ENCODE assay signal across 9 cellular contexts in genomic region chr14:81400202-81400678, GRCh38. TPM values are rescaled to one million over a fixed set of nuclear protein-coding genes. Genes with fewer than 3 reads are reported as not detected.
DNase-seq lines count a peak whose midpoint lies in the region; ATAC-seq and TF ChIP-seq lines count a peak whose summit lies in the region.
"Had no signal": no experiment of that assay in that cellular context is flagged by ENCODE, and none has a peak within 500 bp of the region (broad histone marks: within the 10 kb centered on the region; RNA-seq: fewer than 3 reads in every experiment).

Gene STON2 (minus strand): TSS chr14:81400324. CDS start chr14:81398382, 1,942 bp downstream.

- H3K4me1 ChIP-seq in mesenchymal stem cell (ENCODE audit: control insufficient read depth, insufficient read depth, low read depth, low read length), result peaks cover 2% of the 10 kb centered on the region
- H3K4me1 ChIP-seq: BLaER1 had no signal

- no peak within 1 kb of the TSS for H3K4ac ChIP-seq in mesenchymal stem cell (ENCODE audit: low read depth in 1 of 2, low read length in 2 of 2)

- DNase-seq in activated CD4-positive, CD25-positive, alpha-beta regulatory T cell treated with anti-CD3 and anti-CD28 coated beads, Interleukin-2, amount 50 U/mL, for 72 hours, result no peak
- DNase-seq in NCI-H2171 (lab: John Stamatoyannopoulos, UW) (peak; percentile 85), brain microvascular endothelial cell (peak; percentile 9), mesenchymal stem cell (no peak), NCI-H1930 (lab: John Stamatoyannopoulos, UW) (no peak)

- no peak within 1 kb of the TSS for H2AFZ ChIP-seq in mesenchymal stem cell (ENCODE audit: low read depth, low read length)

- H3K18ac ChIP-seq in mesenchymal stem cell (ENCODE audit: low read depth in 1 of 2, low read length in 2 of 2), result no peak within 1 kb of the TSS

- H3K27ac ChIP-seq in brain microvascular endothelial cell (peak within 1 kb of the TSS; percentile 44), mesenchymal stem cell (ENCODE audit: low read length, poor library complexity, severe bottlenecking) (no peak within 1 kb of the TSS)
- H3K27ac ChIP-seq: BLaER1 had no signal

- no peak within 1 kb of the TSS for H3K23ac ChIP-seq in mesenchymal stem cell (ENCODE audit: low read length in 2 of 2)

- TF ChIP-seq CTCF in brain microvascular endothelial cell (IDR thresholded peaks at IDR 0.05; ENCODE audit: low read depth, low read length, missing control alignments), result no peak

- no peak within 1 kb of the TSS for H2BK120ac ChIP-seq in mesenchymal stem cell (ENCODE audit: low read depth, low read length)

- no peak within 1 kb of the TSS for H2BK12ac ChIP-seq in mesenchymal stem cell (ENCODE audit: low read length in 2 of 2)

- WGBS in mesenchymal stem cell, result 45% methylated on average over 4 of the region's 5 CpGs

- no peaks in the 10 kb centered on the region for H3K79me1 ChIP-seq in mesenchymal stem cell (replicated peaks; ENCODE audit: low read length, poor library complexity, severe bottlenecking)

- in situ Hi-C loops in brain microvascular endothelial cell (cut with HindIII; ENCODE audit: low pct_ligation_motif_present, low sequenced_read_pairs), result no loop called here

- peak within 1 kb of the TSS; percentile 91 for H3K9ac ChIP-seq in mesenchymal stem cell (ENCODE audit: low read length)
- H3K9ac ChIP-seq: BLaER1 had no signal

- H2BK5ac ChIP-seq in mesenchymal stem cell (ENCODE audit: low read depth, low read length, poor library complexity, severe bottlenecking), result no peak within 1 kb of the TSS

- no peaks in the 10 kb centered on the region for H3K27me3 ChIP-seq in brain microvascular endothelial cell (replicated peaks)
- peaks cover 0 to 9% of the 10 kb centered on the region in 2 experiments for H3K27me3 ChIP-seq in mesenchymal stem cell (ENCODE audit: control insufficient read depth in 1 of 2, insufficient read depth in 1 of 2, low read length in 2 of 2)
- H3K27me3 ChIP-seq: BLaER1 had no signal

- no peak within 1 kb of the TSS for H4K91ac ChIP-seq in mesenchymal stem cell (ENCODE audit: low read length)

- no peak within 1 kb of the TSS for H2AK5ac ChIP-seq in mesenchymal stem cell (ENCODE audit: low read length, severe bottlenecking)

- H3K4me3 ChIP-seq in brain microvascular endothelial cell (ENCODE audit: low read depth, low read length), result no peak within 1 kb of the TSS
- peak within 1 kb of the TSS in 1 of 2 experiments; percentile 54 for H3K4me3 ChIP-seq in mesenchymal stem cell (ENCODE audit: insufficient read depth in 1 of 2, low read depth in 1 of 2, low read length in 2 of 2)
- H3K4me3 ChIP-seq: BLaER1 had no signal

- no peak within 1 kb of the TSS for H3K4me2 ChIP-seq in mesenchymal stem cell (ENCODE audit: low read length, poor library complexity, severe bottlenecking)
- H3K4me2 ChIP-seq: BLaER1 had no signal

- H2BK15ac ChIP-seq in mesenchymal stem cell (ENCODE audit: low read depth, poor library complexity, severe bottlenecking), result no peak within 1 kb of the TSS

- H4K8ac ChIP-seq in mesenchymal stem cell (ENCODE audit: low read length), result no peak within 1 kb of the TSS

- H3K36me3 ChIP-seq in brain microvascular endothelial cell (replicated peaks) (no peaks in the 10 kb centered on the region), mesenchymal stem cell (ENCODE audit: control insufficient read depth in 1 of 2, insufficient read depth in 2 of 2, low read depth in 1 of 2, low read length in 2 of 2) (peaks cover 0 to 19% of the 10 kb centered on the region in 2 experiments)
- H3K36me3 ChIP-seq: BLaER1 had no signal

- H3K9me3 ChIP-seq in mesenchymal stem cell (ENCODE audit: control insufficient read depth, low read length), result no peaks in the 10 kb centered on the region
- H3K9me3 ChIP-seq: BLaER1 had no signal

- H3K14ac ChIP-seq in mesenchymal stem cell (ENCODE audit: low read length in 2 of 2), result no peak within 1 kb of the TSS

- peak; percentile 39 to 52 for ATAC-seq in activated CD4-positive, CD25-positive, alpha-beta regulatory T cell treated with anti-CD3 and anti-CD28 coated beads, Interleukin-2, amount 50 U/mL, for 24 hours
- ATAC-seq in HG02870 (IDR thresholded peaks at IDR 0.05; ENCODE audit: unreplicated experiment), result no peak
- ATAC-seq in HG03039 (IDR thresholded peaks at IDR 0.05; ENCODE audit: unreplicated experiment), result no peak

RNA-seq across cellular contexts. Expression of gene STON2, which starts in this region (rescaled TPM):
- polyA plus RNA-seq in mesenchymal stem cell (2013, experiment 1 of 2), result not detected
- not detected for polyA plus RNA-seq in mesenchymal stem cell (2013, experiment 2 of 2)

Comparison
In these comparisons a context has a peak if more than half of its experiments do, and no peak if none do; other contexts are left out.
1. ATAC-seq: peak in activated CD4-positive, CD25-positive, alpha-beta regulatory T cell treated with anti-CD3 and anti-CD28 coated beads, Interleukin-2, amount 50 U/mL, for 24 hours (2 of 2); none in HG02870 (single experiment) and HG03039 (single experiment).
2. DNase-seq: peak in NCI-H2171 (single experiment) and brain microvascular endothelial cell (single experiment); none in activated CD4-positive, CD25-positive, alpha-beta regulatory T cell treated with anti-CD3 and anti-CD28 coated beads, Interleukin-2, amount 50 U/mL, for 72 hours (single experiment), mesenchymal stem cell (single experiment) and NCI-H1930 (0 of 2).